Comparison of ENCODE assay signal across 1 cellular context in genomic region chr4:52407545-52407944, GRCh38.
TF ChIP-seq lines count a peak whose summit lies in the region.

No MANE protein-coding gene starts in this region.

TF ChIP-seq in HepG2, 621 proteins besides CTCF, POLR2A, EP300 and RAD21 (continued from another document):
- TF ChIP-seq HNF1A (IDR thresholded peaks at IDR 0.05; ENCODE audit: low read depth) (no peak), HNF1A (CRISPR knock-in tag; IDR thresholded peaks at IDR 0.05; ENCODE audit: borderline replicate concordance) (no peak)
